ENCODE assay signal across 15 cellular contexts in the genomic region with DNA sequence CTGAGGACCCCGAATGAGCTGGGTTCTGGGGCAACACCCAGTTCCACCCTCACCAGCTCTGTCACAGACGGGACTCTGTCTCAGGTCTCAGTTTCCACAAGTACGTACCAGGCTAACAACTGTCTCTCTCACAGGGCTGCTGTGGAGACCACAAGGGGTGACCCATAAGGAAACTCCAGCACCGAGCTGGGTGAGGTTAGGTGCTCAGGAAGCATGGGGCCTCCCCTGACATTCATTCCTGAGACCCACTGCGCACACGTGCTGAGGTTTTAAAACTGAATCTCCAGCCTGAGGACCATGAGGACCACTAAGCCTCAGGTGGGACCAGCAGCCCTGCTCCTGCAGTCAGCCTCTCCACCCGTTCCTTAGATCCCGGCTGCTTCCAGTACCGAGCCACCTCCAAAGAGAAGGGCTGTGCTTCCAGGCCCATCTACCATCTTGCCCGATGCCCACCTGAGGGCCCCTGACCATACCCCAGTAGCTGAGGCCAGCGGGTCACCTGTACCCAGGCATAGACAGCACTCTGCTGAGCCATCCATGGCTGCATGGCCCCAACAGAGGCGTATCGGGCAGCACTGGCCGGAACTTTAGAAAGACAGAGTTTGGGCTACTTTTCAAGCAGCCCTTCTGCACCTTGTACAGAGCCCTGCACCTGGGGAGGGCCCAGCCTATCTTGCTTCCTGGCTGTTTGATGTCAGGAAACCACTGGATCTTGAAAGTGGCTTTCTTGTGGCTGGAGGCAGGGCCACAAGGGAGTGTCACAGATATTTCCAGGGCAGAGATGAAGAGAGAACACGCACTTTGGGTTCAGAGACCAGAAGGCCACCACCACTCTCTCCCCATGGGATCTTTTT. TPM values are rescaled to one million over a fixed set of nuclear protein-coding genes. Genes with fewer than 3 reads are reported as not detected.
DNase-seq lines count a peak whose midpoint lies in the region; ATAC-seq and TF ChIP-seq lines count a peak whose summit lies in the region.
"Had no signal": no experiment of that assay in that cellular context is flagged by ENCODE, and none has a peak within 500 bp of the region (broad histone marks: within the 10 kb centered on the region; RNA-seq: fewer than 3 reads in every experiment).

No MANE protein-coding gene starts in this region.

- no peak for TF ChIP-seq CTCF in CD4-positive, alpha-beta T cell (IDR thresholded peaks at IDR 0.05)
- no peak for TF ChIP-seq CTCF in Loucy (conservative IDR thresholded peaks at IDR 0.05; ENCODE audit: low read length)
- no peak for TF ChIP-seq CTCF in RWPE1 (conservative IDR thresholded peaks at IDR 0.05; ENCODE audit: low read depth)

- peak; percentile 94 for ATAC-seq in CD4-positive, alpha-beta T cell (ENCODE audit: poor library complexity)

- H3K4me1 ChIP-seq in Loucy (ENCODE audit: insufficient read depth, low read length, poor library complexity, severe bottlenecking) (peaks cover 24% of the 10 kb centered on the region), SJCRH30 (no peaks in the 10 kb centered on the region)
- H3K4me1 ChIP-seq in effector memory CD4-positive, alpha-beta T cell (ENCODE audit: control insufficient read depth, insufficient read depth, low read length, poor library complexity, severe bottlenecking): peaks cover 29% of the 10 kb centered on the region

- peak overlapping the region; percentile 60 for H3K4me3 Mint-ChIP-seq in CD4-positive, alpha-beta T cell
- peak overlapping the region; percentile 27 for H3K4me3 Mint-ChIP-seq in activated T-cell treated with anti-CD3 and anti-CD28 coated beads, Interleukin-2, amount 50 U/mL, for 24 hours
- H3K4me3 Mint-ChIP-seq: brain had no signal

- H3K9me3 Mint-ChIP-seq in CD4-positive, alpha-beta T cell: no peaks in the 10 kb centered on the region
- H3K9me3 Mint-ChIP-seq in activated T-cell treated with anti-CD3 and anti-CD28 coated beads, Interleukin-2, amount 50 U/mL, for 24 hours: no peaks in the 10 kb centered on the region
- H3K9me3 Mint-ChIP-seq: brain had no signal

- DNase-seq in CD4-positive, alpha-beta T cell: peak; percentile 12 to 61 (median 34)
- no peak for DNase-seq in activated T-cell treated with anti-CD3 and anti-CD28 coated beads, Interleukin-2, amount 50 U/mL, for 24 hours
- peak; percentile 18 to 49 (median 42) for DNase-seq in effector memory CD4-positive, alpha-beta T cell
- DNase-seq in NOMO-1 treated with DMSO at 0.1 percent for 48 hours (lab: John Stamatoyannopoulos, UW; ENCODE audit: unreplicated experiment) (no peak), RWPE1 (ENCODE audit: low spot score) (no peak), 8988T (no peak), SJCRH30 (no peak)
- DNase-seq: Kasumi-1; NCI-H2029 treated with DMSO at 0.1 percent for 48 hours; NK-92 treated with Interleukin-12 subunit alpha and Interleukin-12 subunit beta, amount 100 ng/mL, for 24 hours; stimulated activated CD4-positive, alpha-beta T cell treated with anti-CD3 and anti-CD28 coated beads, Interleukin-4, amount 100 ng/mL, for 1 hour; stomach had no signal

- no peaks in the 10 kb centered on the region for H3K79me2 ChIP-seq in Loucy (ENCODE audit: insufficient read depth, low read length)

- no peak overlapping the region for H3K9ac ChIP-seq in Loucy (ENCODE audit: low read depth, low read length, poor library complexity, severe bottlenecking)

- peaks cover 95% of the 10 kb centered on the region for H3K27me3 Mint-ChIP-seq in CD4-positive, alpha-beta T cell
- peaks cover 90% of the 10 kb centered on the region for H3K27me3 Mint-ChIP-seq in activated T-cell treated with anti-CD3 and anti-CD28 coated beads, Interleukin-2, amount 50 U/mL, for 24 hours

- no peaks in the 10 kb centered on the region for H4K20me1 ChIP-seq in Loucy (ENCODE audit: insufficient read depth, low read length, poor library complexity, severe bottlenecking)

- H3K9me3 ChIP-seq in CD4-positive, alpha-beta T cell (ENCODE audit: control insufficient read depth, low read length): no peaks in the 10 kb centered on the region
- H3K9me3 ChIP-seq in Loucy (ENCODE audit: insufficient read depth, low read depth, low read length) (no peaks in the 10 kb centered on the region), SJCRH30 (replicated peaks) (no peaks in the 10 kb centered on the region)
- no peaks in the 10 kb centered on the region for H3K9me3 ChIP-seq in effector memory CD4-positive, alpha-beta T cell (ENCODE audit: control insufficient read depth, low read length)
- H3K9me3 ChIP-seq: stomach had no signal

- no peak overlapping the region for H3K27ac ChIP-seq in CD4-positive, alpha-beta T cell (ENCODE audit: low read depth, low read length)
- no peak overlapping the region for H3K27ac ChIP-seq in effector memory CD4-positive, alpha-beta T cell (ENCODE audit: insufficient read depth, low read length, poor library complexity, severe bottlenecking)
- H3K27ac ChIP-seq in RWPE1 (no peak overlapping the region), SJCRH30 (no peak overlapping the region)
- H3K27ac ChIP-seq: SK-N-MC, stomach had no signal

- no peak overlapping the region for H3K27ac Mint-ChIP-seq in CD4-positive, alpha-beta T cell
- H3K27ac Mint-ChIP-seq in activated T-cell treated with anti-CD3 and anti-CD28 coated beads, Interleukin-2, amount 50 U/mL, for 24 hours: no peak overlapping the region
- H3K27ac Mint-ChIP-seq: brain had no signal

- peaks cover 78% of the 10 kb centered on the region for H3K27me3 ChIP-seq in CD4-positive, alpha-beta T cell (ENCODE audit: control insufficient read depth, insufficient read depth, low read length)
- peaks cover 26% of the 10 kb centered on the region for H3K27me3 ChIP-seq in Loucy (ENCODE audit: insufficient read depth, low read length, poor library complexity, severe bottlenecking)
- peaks cover 27% of the 10 kb centered on the region for H3K27me3 ChIP-seq in effector memory CD4-positive, alpha-beta T cell (replicated peaks; ENCODE audit: control insufficient read depth, insufficient read depth, low read length, poor library complexity, severe bottlenecking)
- H3K27me3 ChIP-seq in SJCRH30: peaks cover 3% of the 10 kb centered on the region; the same call in 1 of the 2 replicates
- H3K27me3 ChIP-seq: stomach had no signal

- no peaks in the 10 kb centered on the region for H3F3A ChIP-seq in Loucy (ENCODE audit: low read depth)

- H3K4me3 ChIP-seq in Loucy (ENCODE audit: low read length, poor library complexity, severe bottlenecking) (peak overlapping the region; percentile 58), SJCRH30 (no peak overlapping the region)
- peak overlapping the region; percentile 23 for H3K4me3 ChIP-seq in effector memory CD4-positive, alpha-beta T cell (ENCODE audit: insufficient read depth, low read depth, low read length, poor library complexity, severe bottlenecking)
- H3K4me3 ChIP-seq: SK-N-MC, stomach had no signal

- H3K36me3 ChIP-seq in Loucy (ENCODE audit: insufficient read depth, low read length): no peaks in the 10 kb centered on the region
- no peaks in the 10 kb centered on the region for H3K36me3 ChIP-seq in effector memory CD4-positive, alpha-beta T cell (ENCODE audit: control insufficient read depth, insufficient read depth, low read length)
- no peaks in the 10 kb centered on the region for H3K36me3 ChIP-seq in SJCRH30
- H3K36me3 ChIP-seq: stomach had no signal

- intact Hi-C loops in CD4-positive, alpha-beta T cell (cut with DNase I, micrococcal nuclease): loop anchor here in 1 of 2 experiments (10.0 kb wide), 1 partner anchor 61 kb away; no protein-coding TSS in a partner anchor

- H2AFZ ChIP-seq in Loucy (ENCODE audit: low read length): no peak overlapping the region

- POLR2A ChIA-PET in CD4-positive, alpha-beta T cell (lab: Charles Lee): no interaction called here
- POLR2A ChIA-PET in RWPE1 (lab: Yijun Ruan, JAX; ENCODE audit: low non-redundant PET): no interaction called here

- peaks cover 65% of the 10 kb centered on the region for H3K4me1 Mint-ChIP-seq in CD4-positive, alpha-beta T cell (ENCODE audit: low read depth)
- peaks cover 37% of the 10 kb centered on the region for H3K4me1 Mint-ChIP-seq in activated T-cell treated with anti-CD3 and anti-CD28 coated beads, Interleukin-2, amount 50 U/mL, for 24 hours (ENCODE audit: low read depth)

- H3K9me2 ChIP-seq in Loucy (replicated peaks; ENCODE audit: low read depth, low read length): no peaks in the 10 kb centered on the region

- CTCF ChIA-PET in CD4-positive, alpha-beta T cell (lab: Charles Lee): no interaction called here
- CTCF ChIA-PET in RWPE1 (lab: Yijun Ruan, JAX): interaction anchor here (0.5 kb wide), 1 partner anchor 80 kb away, joined by 3 read pairs; no protein-coding TSS in a partner anchor

- H3K4me2 ChIP-seq in Loucy (ENCODE audit: low read depth, low read length, poor library complexity, severe bottlenecking): peak overlapping the region; percentile 74

- H3K36me3 Mint-ChIP-seq in CD4-positive, alpha-beta T cell (ENCODE audit: low read depth): no peaks in the 10 kb centered on the region
- no peaks in the 10 kb centered on the region for H3K36me3 Mint-ChIP-seq in activated T-cell treated with anti-CD3 and anti-CD28 coated beads, Interleukin-2, amount 50 U/mL, for 24 hours (ENCODE audit: low read depth)
- H3K36me3 Mint-ChIP-seq: brain had no signal

RNA-seq across cellular contexts. Expression of a gene that starts 18.7 kb away (rescaled TPM):
- total RNA-seq in CD4-positive, alpha-beta T cell: under 1 TPM in 1 of 2 experiments, not detected in 1; 0.49 TPM
- total RNA-seq in SJCRH30 (2014; rRNA removed; shearing (Covaris generic)): 0.79 and 1.3 TPM in 2 replicates

Comparison
In these comparisons a context has a peak if more than half of its experiments do, and no peak if none do; other contexts are left out.
1. DNase-seq: peak in CD4-positive, alpha-beta T cell (10 of 10) and effector memory CD4-positive, alpha-beta T cell (3 of 3); none in activated T-cell treated with anti-CD3 and anti-CD28 coated beads, Interleukin-2, amount 50 U/mL, for 24 hours (single experiment), NOMO-1 treated with DMSO at 0.1 percent for 48 hours (single experiment), RWPE1 (single experiment), 8988T (single experiment) and SJCRH30 (0 of 2).